ENCODE assay signal across 8 cellular contexts in the genomic region with DNA sequence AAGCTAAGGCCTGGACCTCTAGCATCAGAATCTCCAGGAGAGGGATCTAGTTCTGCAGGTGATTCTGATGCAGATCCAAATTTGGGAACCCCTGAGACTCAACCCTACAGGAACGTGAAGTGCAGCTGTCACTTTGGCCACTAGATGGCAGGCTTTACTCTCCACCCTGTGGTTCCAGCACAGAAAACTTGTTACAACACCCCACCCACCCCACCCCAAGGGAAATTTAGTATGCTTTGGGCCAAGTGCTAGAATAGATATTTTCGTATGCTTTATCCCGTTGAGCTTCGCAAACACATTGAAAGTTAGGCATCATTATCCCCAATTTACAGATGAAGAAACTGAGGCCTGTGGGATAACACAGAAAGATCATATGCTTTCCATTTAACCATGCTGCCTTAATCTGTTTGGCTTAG.
DNase-seq lines count a peak whose midpoint lies in the region; ATAC-seq and TF ChIP-seq lines count a peak whose summit lies in the region.

No MANE protein-coding gene starts in this region.

- no peak overlapping the region for H3K4me3 ChIP-seq in hepatocyte

- H3K36me3 Mint-ChIP-seq in activated naive CD8-positive, alpha-beta T cell treated with anti-CD3 and anti-CD28 coated beads, Interleukin-2, amount 50 U/mL, for 24 hours (ENCODE audit: low read depth): no peaks in the 10 kb centered on the region

- TF ChIP-seq CTCF in RWPE1 (conservative IDR thresholded peaks at IDR 0.05; ENCODE audit: low read depth) (peak; percentile 86), hepatocyte (IDR thresholded peaks at IDR 0.05; ENCODE audit: poor library complexity) (peak; percentile 93)

- peak; percentile 72 for ATAC-seq in HG03354 (IDR thresholded peaks at IDR 0.05; ENCODE audit: poor library complexity, severe bottlenecking, unreplicated experiment)
- no peak for ATAC-seq in activated naive CD8-positive, alpha-beta T cell treated with anti-CD3 and anti-CD28 coated beads, Interleukin-2, amount 50 U/mL, for 24 hours

- H2AFZ ChIP-seq in hepatocyte: no peak overlapping the region

- no peaks in the 10 kb centered on the region for H3K79me2 ChIP-seq in hepatocyte

- peak; percentile 71 for DNase-seq in NCI-H82 (lab: John Stamatoyannopoulos, UW)
- DNase-seq in NCI-H82 treated with DMSO at 0.1 percent for 48 hours (lab: John Stamatoyannopoulos, UW; ENCODE audit: unreplicated experiment): no peak
- peak; percentile 59 for DNase-seq in RWPE1 (ENCODE audit: low spot score)
- peak; percentile 60 for DNase-seq in activated naive CD8-positive, alpha-beta T cell treated with anti-CD3 and anti-CD28 coated beads, Interleukin-2, amount 50 U/mL, for 24 hours
- peak; percentile 60 for DNase-seq in hepatocyte (ENCODE audit: low spot score)
- peak; percentile 2 to 17 for DNase-seq in stimulated activated CD4-positive, alpha-beta T cell treated with anti-CD3 and anti-CD28 coated beads, Interleukin-1b, Interleukin-23, amount 100 ng/mL, for 1 hour (ENCODE audit: low read depth in 2 of 2)
- no peak for DNase-seq in NCI-H774 (lab: John Stamatoyannopoulos, UW)

- no peak overlapping the region for H3K4me3 Mint-ChIP-seq in activated naive CD8-positive, alpha-beta T cell treated with anti-CD3 and anti-CD28 coated beads, Interleukin-2, amount 50 U/mL, for 24 hours

- no peaks in the 10 kb centered on the region for H3K4me1 ChIP-seq in hepatocyte (ENCODE audit: insufficient read depth)

- no peaks in the 10 kb centered on the region for H3K36me3 ChIP-seq in hepatocyte (replicated peaks; ENCODE audit: insufficient read depth, low read depth)

- no peaks in the 10 kb centered on the region for H3K27me3 ChIP-seq in hepatocyte

- H3K27ac Mint-ChIP-seq in activated naive CD8-positive, alpha-beta T cell treated with anti-CD3 and anti-CD28 coated beads, Interleukin-2, amount 50 U/mL, for 24 hours: no peak overlapping the region

- no peaks in the 10 kb centered on the region for H4K20me1 ChIP-seq in hepatocyte (ENCODE audit: insufficient read depth, poor library complexity, severe bottlenecking)

- H3K9me3 ChIP-seq in hepatocyte (ENCODE audit: low read depth): no peaks in the 10 kb centered on the region

- CTCF ChIA-PET in RWPE1 (lab: Yijun Ruan, JAX): interaction anchor here (0.6 to 1.0 kb wide), 4 partner anchors 11 to 386 kb away, joined by 3 to 4 read pairs (median 4); no protein-coding TSS in a partner anchor

- POLR2A ChIA-PET in RWPE1 (lab: Yijun Ruan, JAX; ENCODE audit: low non-redundant PET): interaction anchor here (0.6 kb wide), 1 partner anchor 32 kb away, joined by 3 read pairs; no protein-coding TSS in a partner anchor

- peaks cover 9% of the 10 kb centered on the region for H3K27me3 Mint-ChIP-seq in activated naive CD8-positive, alpha-beta T cell treated with anti-CD3 and anti-CD28 coated beads, Interleukin-2, amount 50 U/mL, for 24 hours

- H3K4me1 Mint-ChIP-seq in activated naive CD8-positive, alpha-beta T cell treated with anti-CD3 and anti-CD28 coated beads, Interleukin-2, amount 50 U/mL, for 24 hours: no peaks in the 10 kb centered on the region

- 43% methylated on average over 4 of the region's 4 CpGs for WGBS in hepatocyte (ENCODE audit: low lambda C conversion rate, missing lambda C conversion rate)

- H3K27ac ChIP-seq in RWPE1 (no peak overlapping the region), hepatocyte (no peak overlapping the region)

- H3K4me2 ChIP-seq in hepatocyte: no peak overlapping the region

- H3K9me2 ChIP-seq in hepatocyte (replicated peaks; ENCODE audit: insufficient read depth): no peaks in the 10 kb centered on the region

- no peaks in the 10 kb centered on the region for H3K9me3 Mint-ChIP-seq in activated naive CD8-positive, alpha-beta T cell treated with anti-CD3 and anti-CD28 coated beads, Interleukin-2, amount 50 U/mL, for 24 hours

Comparison
In these comparisons a context has a peak if more than half of its experiments do, and no peak if none do; other contexts are left out.
1. DNase-seq: peak in NCI-H82 (single experiment), RWPE1 (single experiment), activated naive CD8-positive, alpha-beta T cell treated with anti-CD3 and anti-CD28 coated beads, Interleukin-2, amount 50 U/mL, for 24 hours (single experiment), hepatocyte (single experiment) and stimulated activated CD4-positive, alpha-beta T cell treated with anti-CD3 and anti-CD28 coated beads, Interleukin-1b, Interleukin-23, amount 100 ng/mL, for 1 hour (2 of 2); none in NCI-H82 treated with DMSO at 0.1 percent for 48 hours (single experiment) and NCI-H774 (single experiment).